In the genomic region with DNA sequence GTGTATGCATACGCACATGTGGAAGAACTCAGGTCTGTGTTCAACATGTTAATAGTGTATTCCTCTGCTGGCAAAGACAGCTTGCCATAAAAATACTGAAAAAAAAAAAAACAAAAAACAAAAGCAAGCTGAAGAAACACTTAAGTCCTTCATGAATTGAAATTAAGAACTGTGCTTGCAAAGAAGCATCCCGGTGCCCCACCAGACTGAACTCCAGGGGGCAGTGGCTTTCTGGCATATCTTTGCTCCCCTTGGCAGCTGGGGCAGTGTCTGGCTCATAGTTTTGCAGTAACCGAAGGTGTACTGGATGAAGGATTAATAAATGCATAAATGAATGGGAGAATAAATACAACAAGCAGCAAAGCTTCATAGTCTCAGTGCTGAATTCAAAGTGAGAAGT, we compare ENCODE assay signal across 8 cellular contexts.
DNase-seq lines count a peak whose midpoint lies in the region; ATAC-seq, FAIRE-seq and TF ChIP-seq lines count a peak whose summit lies in the region.

No MANE protein-coding gene starts in this region.

- ATAC-seq in left lung: peak; percentile 86
- no peak for ATAC-seq in HG02642 (IDR thresholded peaks at IDR 0.05; ENCODE audit: poor library complexity, unreplicated experiment)
- ATAC-seq in GM21576 (IDR thresholded peaks at IDR 0.05; ENCODE audit: unreplicated experiment): no peak

- no peak for TF ChIP-seq POLR2A in NB4 (IDR thresholded peaks at IDR 0.05; ENCODE audit: extremely low read depth, insufficient read length)

- no peak overlapping the region for H3K4me3 Mint-ChIP-seq in activated naive CD4-positive, alpha-beta T cell treated with anti-CD3 and anti-CD28 coated beads, Interleukin-2, amount 10 ng/mL, durations not matched to agents 7 days and 5 days

- DNase-seq in D721Med (ENCODE audit: insufficient read length, low spot score) (no peak), NB4 (ENCODE audit: low read depth) (peak; percentile 61), bronchial epithelial cell (ENCODE audit: low read depth) (peak; percentile 48), left lung (no peak), DMS79 treated with DMSO at 0.1 percent for 48 hours (lab: John Stamatoyannopoulos, UW) (no peak)
- no peak for DNase-seq in activated naive CD4-positive, alpha-beta T cell treated with anti-CD3 and anti-CD28 coated beads, Interleukin-2, amount 10 ng/mL, durations not matched to agents 7 days and 5 days

- TF ChIP-seq CTCF in D721Med (IDR thresholded peaks at IDR 0.05; ENCODE audit: insufficient read depth, missing control alignments) (peak; percentile 69), NB4 (IDR thresholded peaks at IDR 0.05; ENCODE audit: low read depth, low read length) (peak; percentile 54), bronchial epithelial cell (IDR thresholded peaks at IDR 0.05; ENCODE audit: insufficient read depth, low read length, severe bottlenecking) (peak; percentile 47), left lung (IDR thresholded peaks at IDR 0.05) (peak; percentile 23 to 46)

- intact Hi-C loops in left lung (cut with DNase I): loop anchor here in 1 of 2 donors (10.0 kb wide), 1 partner anchor 199 kb away; no protein-coding TSS in a partner anchor

- H3K9me3 ChIP-seq in left lung: no peaks in the 10 kb centered on the region

- peaks cover 0 to 16% of the 10 kb centered on the region in 2 donors for H3K4me1 ChIP-seq in left lung

- no peaks in the 10 kb centered on the region for H3K9me3 Mint-ChIP-seq in activated naive CD4-positive, alpha-beta T cell treated with anti-CD3 and anti-CD28 coated beads, Interleukin-2, amount 10 ng/mL, durations not matched to agents 7 days and 5 days

- CTCF ChIA-PET in activated naive CD4-positive, alpha-beta T cell treated with anti-CD3 and anti-CD28 coated beads, Interleukin-2, amount 10 ng/mL, durations not matched to agents 7 days and 5 days (lab: Charles Lee): no interaction called here

- no peaks in the 10 kb centered on the region for H3K4me1 Mint-ChIP-seq in activated naive CD4-positive, alpha-beta T cell treated with anti-CD3 and anti-CD28 coated beads, Interleukin-2, amount 10 ng/mL, durations not matched to agents 7 days and 5 days

- H3K27ac Mint-ChIP-seq in activated naive CD4-positive, alpha-beta T cell treated with anti-CD3 and anti-CD28 coated beads, Interleukin-2, amount 10 ng/mL, durations not matched to agents 7 days and 5 days: no peak overlapping the region

- H3K4me3 ChIP-seq in NB4 (ENCODE audit: low read depth, low read length) (no peak overlapping the region), bronchial epithelial cell (ENCODE audit: low read depth, low read length) (no peak overlapping the region), left lung (no peak overlapping the region)

- no peak for FAIRE-seq in D721Med (lab: Jason Lieb, UNC)
- FAIRE-seq in bronchial epithelial cell (lab: Jason Lieb, UNC): no peak

- H3K27ac ChIP-seq in left lung: peak overlapping the region in 1 of 2 donors; percentile 10

- H3K27me3 ChIP-seq in bronchial epithelial cell (ENCODE audit: control insufficient read depth, insufficient read depth, low read length) (no peaks in the 10 kb centered on the region), left lung (no peaks in the 10 kb centered on the region)

- no peaks in the 10 kb centered on the region for H3K36me3 ChIP-seq in bronchial epithelial cell (ENCODE audit: control insufficient read depth, insufficient read depth, low read length)
- no peaks in the 10 kb centered on the region for H3K36me3 ChIP-seq in left lung

- peaks cover 10% of the 10 kb centered on the region for H3K27me3 Mint-ChIP-seq in activated naive CD4-positive, alpha-beta T cell treated with anti-CD3 and anti-CD28 coated beads, Interleukin-2, amount 10 ng/mL, durations not matched to agents 7 days and 5 days

- no peaks in the 10 kb centered on the region for H3K36me3 Mint-ChIP-seq in activated naive CD4-positive, alpha-beta T cell treated with anti-CD3 and anti-CD28 coated beads, Interleukin-2, amount 10 ng/mL, durations not matched to agents 7 days and 5 days

Comparison
In these comparisons a context has a peak if more than half of its experiments do, and no peak if none do; other contexts are left out.
1. DNase-seq: peak in NB4 (single experiment) and bronchial epithelial cell (single experiment); none in D721Med (single experiment), left lung (0 of 2), DMS79 treated with DMSO at 0.1 percent for 48 hours (single experiment) and activated naive CD4-positive, alpha-beta T cell treated with anti-CD3 and anti-CD28 coated beads, Interleukin-2, amount 10 ng/mL, durations not matched to agents 7 days and 5 days (single experiment).
2. Peak in every context shown above with its lines, with median percentiles within 50 percentile points of each other: CTCF ChIP-seq.